In genomic region chr2:13056259-13056843, GRCh38 we compare ENCODE assay signal across 9 cellular contexts.
DNase-seq lines count a peak whose midpoint lies in the region; ATAC-seq, FAIRE-seq and TF ChIP-seq lines count a peak whose summit lies in the region.
"Had no signal": no experiment of that assay in that cellular context is flagged by ENCODE, and none has a peak within 500 bp of the region (broad histone marks: within the 10 kb centered on the region; RNA-seq: fewer than 3 reads in every experiment).

No MANE protein-coding gene starts in this region.

- no peak for ATAC-seq in GM18505 (IDR thresholded peaks at IDR 0.05; ENCODE audit: unreplicated experiment)

- no peak overlapping the region for H3K27ac ChIP-seq in substantia nigra (ENCODE audit: low read depth, low read length, poor library complexity, severe bottlenecking)

- no peak for TF ChIP-seq POLR2A in GM18505 (IDR thresholded peaks at IDR 0.05; ENCODE audit: borderline replicate concordance, extremely low read depth, insufficient read depth, insufficient read length)

- FAIRE-seq in HTR-8/SVneo (lab: Jason Lieb, UNC) = no peak

- peak; percentile 19 for DNase-seq in AG20443 (ENCODE audit: low spot score)
- peak; percentile 1 for DNase-seq in HTR-8/SVneo (ENCODE audit: insufficient read length, low spot score)
- peak; percentile 26 for DNase-seq in SW480 (ENCODE audit: low spot score)
- DNase-seq in kidney tubule cell (ENCODE audit: low spot score) = peak; percentile 13
- DNase-seq in activated T-cell treated with anti-CD3 and anti-CD28 coated beads, Interleukin-2, amount 50 U/mL, for 1 hour = no peak
- no peak for DNase-seq in substantia nigra (lab: John Stamatoyannopoulos, UW)
- DNase-seq in cortex of kidney (lab: John Stamatoyannopoulos, UW) = no peak
- DNase-seq: activated naive CD4-positive, alpha-beta T cell treated with anti-CD3 and anti-CD28 coated beads for 36 hours had no signal

Comparison
In these comparisons a context has a peak if more than half of its experiments do, and no peak if none do; other contexts are left out.
1. DNase-seq: peak in AG20443 (single experiment), HTR-8/SVneo (single experiment), SW480 (single experiment) and kidney tubule cell (single experiment); none in activated T-cell treated with anti-CD3 and anti-CD28 coated beads, Interleukin-2, amount 50 U/mL, for 1 hour (single experiment), substantia nigra (0 of 49) and cortex of kidney (single experiment).